1 cellular context compared by ENCODE assay signal in the genomic region with DNA sequence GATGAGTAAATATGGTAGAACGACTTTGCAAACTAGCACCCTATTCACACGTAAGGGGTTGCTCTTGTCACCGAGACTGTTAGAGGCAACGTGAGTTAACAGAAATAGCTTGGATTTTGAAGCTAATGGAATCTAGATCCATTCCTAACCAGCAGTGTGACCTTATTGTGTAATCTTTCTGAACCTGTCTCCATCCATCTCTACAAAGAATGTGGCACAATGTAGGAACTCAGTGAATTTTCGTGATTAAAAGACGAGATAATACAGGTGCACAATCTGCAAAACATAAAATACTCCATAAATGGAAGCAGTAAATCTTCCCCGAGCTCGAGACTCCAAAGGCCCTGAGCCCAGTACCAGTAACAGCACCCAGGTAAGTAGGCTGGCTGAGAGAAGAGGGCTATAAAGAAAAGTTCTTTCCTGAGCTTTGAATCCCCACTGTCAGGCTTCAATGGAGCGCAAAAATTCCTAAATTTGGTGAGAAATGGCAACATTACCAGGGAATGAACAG.
TF ChIP-seq lines count a peak whose summit lies in the region.

No MANE protein-coding gene starts in this region.

TF ChIP-seq in K562, 482 proteins besides CTCF, POLR2A, EP300 and RAD21 (continued from another document and continues in another):
- TF ChIP-seq PBX2 (CRISPR knock-in tag; IDR thresholded peaks at IDR 0.05; ENCODE audit: low read depth) (no peak), PBX2 (tag; conservative IDR thresholded peaks at IDR 0.05; ENCODE audit: low read depth) (0 out of 2 replicates have a peak, but pooled peaks have one; percentile 16), SMARCA4 (IDR thresholded peaks at IDR 0.05) (peak; percentile 65; the same call in 1 of the 2 replicates), ELF2 (CRISPR knock-in tag; IDR thresholded peaks at IDR 0.05) (no peak; the same call in 1 of the 2 replicates), CREBBP (IDR thresholded peaks at IDR 0.05; ENCODE audit: low read depth, low read length) (no peak), UBTF (IDR thresholded peaks at IDR 0.05; ENCODE audit: borderline replicate concordance in 1 of 2, low read depth in 2 of 2, low read length in 2 of 2) (no peak), GATA2 (CRISPR knock-in tag; IDR thresholded peaks at IDR 0.05) (no peak), ZFX (CRISPR knock-in tag; IDR thresholded peaks at IDR 0.05) (peak; percentile 92), BRCA1 (IDR thresholded peaks at IDR 0.05) (no peak), BRCA1 (CRISPR knock-in tag; IDR thresholded peaks at IDR 0.05) (no peak), PTTG1 (tag; IDR thresholded peaks at IDR 0.05; ENCODE audit: low read depth) (peak; percentile 70; the same call in 1 of the 2 replicates), CHAMP1 (IDR thresholded peaks at IDR 0.05) (peak; percentile 38; the same call in 1 of the 2 replicates), HEY1 (CRISPR knock-in tag; IDR thresholded peaks at IDR 0.05; ENCODE audit: borderline replicate concordance) (no peak), NR2C2 (CRISPR knock-in tag; IDR thresholded peaks at IDR 0.05) (no peak), NR2C2 (tag; IDR thresholded peaks at IDR 0.05) (no peak; the same call in 1 of the 2 replicates), ZFP36 (IDR thresholded peaks at IDR 0.05; ENCODE audit: low read depth, low read length, partially characterized antibody) (no peak), KAT7 (CRISPR knock-in tag; IDR thresholded peaks at IDR 0.05; ENCODE audit: borderline replicate concordance) (no peak), MYC (IDR thresholded peaks at IDR 0.05; ENCODE audit: low read depth, low read length) (no peak), MYC (CRISPR knock-in tag; IDR thresholded peaks at IDR 0.05; ENCODE audit: borderline replicate concordance, low read depth) (peak; percentile 76; the same call in 1 of the 2 replicates), HNRNPL (IDR thresholded peaks at IDR 0.05; ENCODE audit: low read depth, low read length) (no peak), CBX2 (IDR thresholded peaks at IDR 0.05; ENCODE audit: insufficient read depth, low read length, poor library complexity, severe bottlenecking) (no peak), ZNF311 (CRISPR knock-in tag; IDR thresholded peaks at IDR 0.05) (0 out of 2 replicates have a peak, but pooled peaks have one; percentile 13), NFRKB (IDR thresholded peaks at IDR 0.05; ENCODE audit: low read depth) (peak; percentile 77), SAP30 (IDR thresholded peaks at IDR 0.05; ENCODE audit: borderline replicate concordance, insufficient read depth, low read depth, low read length, poor library complexity, severe bottlenecking) (no peak), MAFF (IDR thresholded peaks at IDR 0.05; ENCODE audit: low read length) (0 out of 2 replicates have a peak, but pooled peaks have one; percentile 1), TEAD1 (CRISPR knock-in tag; IDR thresholded peaks at IDR 0.05) (no peak), CBFB (CRISPR knock-in tag; IDR thresholded peaks at IDR 0.05) (no peak), HMG20A (CRISPR knock-in tag; conservative IDR thresholded peaks at IDR 0.05) (no peak), ZNF717 (CRISPR knock-in tag; IDR thresholded peaks at IDR 0.05) (no peak), CTCFL (IDR thresholded peaks at IDR 0.05; ENCODE audit: borderline replicate concordance, insufficient read depth, low read depth, low read length, poor library complexity, severe bottlenecking) (no peak), ZNF76 (CRISPR knock-in tag; IDR thresholded peaks at IDR 0.05; ENCODE audit: borderline replicate concordance) (0 out of 2 replicates have a peak, but pooled peaks have one; percentile 9), BCLAF1 (IDR thresholded peaks at IDR 0.05; ENCODE audit: borderline replicate concordance in 1 of 2, control insufficient read depth in 1 of 2, low read depth in 2 of 2, low read length in 1 of 2) (no peak), EZH2 (IDR thresholded peaks at IDR 0.05; ENCODE audit: borderline replicate concordance, low read depth, low read length) (no peak), CAMTA2 (CRISPR knock-in tag; conservative IDR thresholded peaks at IDR 0.05) (no peak), MYNN (IDR thresholded peaks at IDR 0.05) (no peak), MYNN (CRISPR knock-in tag; IDR thresholded peaks at IDR 0.05) (no peak), RFX5 (IDR thresholded peaks at IDR 0.05; ENCODE audit: low read depth, low read length) (no peak), GTF2F1 (IDR thresholded peaks at IDR 0.05; ENCODE audit: low read depth, low read length) (no peak), NR2C1 (IDR thresholded peaks at IDR 0.05) (0 out of 2 replicates have a peak, but pooled peaks have one; percentile 38), NR2C1 (tag; IDR thresholded peaks at IDR 0.05) (peak; percentile 43), CEBPB (tag; IDR thresholded peaks at IDR 0.05) (peak; percentile 91), SMARCA5 (IDR thresholded peaks at IDR 0.05) (no peak), BDP1 (IDR thresholded peaks at IDR 0.05; ENCODE audit: insufficient read depth, insufficient read length) (no peak), OTX1 (CRISPR knock-in tag; IDR thresholded peaks at IDR 0.05) (no peak), CBX3 (IDR thresholded peaks at IDR 0.05; ENCODE audit: borderline replicate concordance in 1 of 2, low read length in 2 of 2) (no peak; a peak in 1 of 3 replicates), U2AF1 (optimal IDR thresholded peaks at IDR 0.05; ENCODE audit: low read depth, low read length) (no peak), ZNF445 (CRISPR knock-in tag; IDR thresholded peaks at IDR 0.05; ENCODE audit: low read depth) (no peak), CBFA2T2 (conservative IDR thresholded peaks at IDR 0.05) (peak; percentile 27; the same call in 1 of the 2 replicates), KDM2B (CRISPR knock-in tag; IDR thresholded peaks at IDR 0.05) (0 out of 2 replicates have a peak, but pooled peaks have one; percentile 16), NFATC3 (IDR thresholded peaks at IDR 0.05) (peak; percentile 66; the same call in 1 of the 2 replicates), ZNF121 (CRISPR knock-in tag; conservative IDR thresholded peaks at IDR 0.05) (no peak), RFX7 (CRISPR knock-in tag; IDR thresholded peaks at IDR 0.05) (no peak), GABPB1 (CRISPR knock-in tag; IDR thresholded peaks at IDR 0.05) (no peak), TCFL5 (CRISPR knock-in tag; conservative IDR thresholded peaks at IDR 0.05) (no peak)
- TF ChIP-seq, protein P1, sequence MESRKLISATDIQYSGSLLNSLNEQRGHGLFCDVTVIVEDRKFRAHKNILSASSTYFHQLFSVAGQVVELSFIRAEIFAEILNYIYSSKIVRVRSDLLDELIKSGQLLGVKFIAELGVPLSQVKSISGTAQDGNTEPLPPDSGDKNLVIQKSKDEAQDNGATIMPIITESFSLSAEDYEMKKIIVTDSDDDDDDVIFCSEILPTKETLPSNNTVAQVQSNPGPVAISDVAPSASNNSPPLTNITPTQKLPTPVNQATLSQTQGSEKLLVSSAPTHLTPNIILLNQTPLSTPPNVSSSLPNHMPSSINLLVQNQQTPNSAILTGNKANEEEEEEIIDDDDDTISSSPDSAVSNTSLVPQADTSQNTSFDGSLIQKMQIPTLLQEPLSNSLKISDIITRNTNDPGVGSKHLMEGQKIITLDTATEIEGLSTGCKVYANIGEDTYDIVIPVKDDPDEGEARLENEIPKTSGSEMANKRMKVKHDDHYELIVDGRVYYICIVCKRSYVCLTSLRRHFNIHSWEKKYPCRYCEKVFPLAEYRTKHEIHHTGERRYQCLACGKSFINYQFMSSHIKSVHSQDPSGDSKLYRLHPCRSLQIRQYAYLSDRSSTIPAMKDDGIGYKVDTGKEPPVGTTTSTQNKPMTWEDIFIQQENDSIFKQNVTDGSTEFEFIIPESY (CRISPR knock-in tag; IDR thresholded peaks at IDR 0.05): no peak
- TF ChIP-seq, protein P2, sequence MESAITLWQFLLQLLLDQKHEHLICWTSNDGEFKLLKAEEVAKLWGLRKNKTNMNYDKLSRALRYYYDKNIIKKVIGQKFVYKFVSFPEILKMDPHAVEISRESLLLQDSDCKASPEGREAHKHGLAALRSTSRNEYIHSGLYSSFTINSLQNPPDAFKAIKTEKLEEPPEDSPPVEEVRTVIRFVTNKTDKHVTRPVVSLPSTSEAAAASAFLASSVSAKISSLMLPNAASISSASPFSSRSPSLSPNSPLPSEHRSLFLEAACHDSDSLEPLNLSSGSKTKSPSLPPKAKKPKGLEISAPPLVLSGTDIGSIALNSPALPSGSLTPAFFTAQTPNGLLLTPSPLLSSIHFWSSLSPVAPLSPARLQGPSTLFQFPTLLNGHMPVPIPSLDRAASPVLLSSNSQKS (CRISPR knock-in tag; IDR thresholded peaks at IDR 0.05): no peak
